In the genomic region with DNA sequence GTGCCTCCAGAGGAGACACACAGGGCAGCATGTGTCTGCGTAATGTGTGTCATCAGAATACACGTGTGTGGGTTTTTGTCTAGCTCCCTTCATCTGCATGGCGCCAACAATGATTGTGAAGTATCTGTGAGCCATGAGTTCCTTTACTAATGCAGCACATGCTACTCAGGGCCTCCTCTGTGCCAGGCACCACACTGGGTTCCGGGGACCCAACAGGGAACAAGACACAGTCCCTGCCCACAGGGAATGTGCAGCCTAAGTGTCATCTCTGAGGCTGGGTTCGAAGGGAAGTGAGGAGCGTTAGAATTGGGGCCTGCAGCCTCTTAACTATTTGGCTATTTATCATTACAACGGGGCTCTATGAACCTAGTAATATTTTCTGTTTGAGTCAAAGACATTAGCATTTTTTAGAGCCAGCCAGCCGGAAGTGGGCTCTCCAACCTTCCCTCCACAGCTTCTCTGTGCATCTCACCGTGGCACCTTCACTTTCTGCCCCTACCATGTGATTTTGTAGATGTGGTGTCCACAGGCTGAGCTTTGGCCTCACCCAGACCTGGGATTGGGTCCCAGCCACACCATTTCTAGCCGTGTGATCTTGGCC, we compare ENCODE assay signal across 10 cellular contexts. TPM values are rescaled to one million over a fixed set of nuclear protein-coding genes. Genes with fewer than 3 reads are reported as not detected.
DNase-seq lines count a peak whose midpoint lies in the region; ATAC-seq, FAIRE-seq and TF ChIP-seq lines count a peak whose summit lies in the region.
"Had no signal": no experiment of that assay in that cellular context is flagged by ENCODE, and none has a peak within 500 bp of the region (broad histone marks: within the 10 kb centered on the region; RNA-seq: fewer than 3 reads in every experiment).

No MANE protein-coding gene starts in this region.

- DNase-seq in HFFc6 (no peak), right lobe of liver (no peak), H54 (ENCODE audit: insufficient read length, low spot score) (no peak), SK-N-SH (no peak), medulla oblongata (ENCODE audit: extremely low spot score) (no peak)
- DNase-seq in T-helper 2 cell treated with Interferon-gamma antibody and Interleukin-4, amounts not matched to agents 5 μg/mL and 100 μg/mL, for 36 hours (ENCODE audit: low spot score): no peak

- H3K36me3 Mint-ChIP-seq in HFFc6 (ENCODE audit: low read depth): no peaks in the 10 kb centered on the region
- peaks cover 2% of the 10 kb centered on the region for H3K36me3 Mint-ChIP-seq in T-helper 2 cell treated with Interferon-gamma antibody and Interleukin-4, amounts not matched to agents 5 μg/mL and 100 μg/mL, for 36 hours (ENCODE audit: low read depth)

- peak overlapping the region in 2 of 3 donors; percentile 43 to 62 for H3K27ac ChIP-seq in right lobe of liver
- no peak overlapping the region for H3K27ac ChIP-seq in SK-N-SH (ENCODE audit: low read depth in 2 of 2, low read length in 1 of 2)
- H3K27ac ChIP-seq: cardiac muscle cell had no signal

- no peaks in the 10 kb centered on the region for H3K79me2 ChIP-seq in SK-N-SH (ENCODE audit: insufficient read depth)

- TF ChIP-seq RAD21 in SK-N-SH (IDR thresholded peaks at IDR 0.05; ENCODE audit: low read length): no peak

- H3K4me3 ChIP-seq in right lobe of liver: no peak overlapping the region
- no peak overlapping the region for H3K4me3 ChIP-seq in SK-N-SH (ENCODE audit: low read depth in 2 of 2, low read length in 1 of 2)
- H3K4me3 ChIP-seq: cardiac muscle cell, thoracic aorta had no signal

- no peaks in the 10 kb centered on the region for H3K9me3 Mint-ChIP-seq in HFFc6
- H3K9me3 Mint-ChIP-seq in T-helper 2 cell treated with Interferon-gamma antibody and Interleukin-4, amounts not matched to agents 5 μg/mL and 100 μg/mL, for 36 hours: no peaks in the 10 kb centered on the region

- H3F3A ChIP-seq in SK-N-SH (replicated peaks; ENCODE audit: insufficient read depth): no peaks in the 10 kb centered on the region

- H3K27ac Mint-ChIP-seq in HFFc6: peak overlapping the region; percentile 42; the same call in 1 of the 2 replicates
- H3K27ac Mint-ChIP-seq in T-helper 2 cell treated with Interferon-gamma antibody and Interleukin-4, amounts not matched to agents 5 μg/mL and 100 μg/mL, for 36 hours: peak overlapping the region; percentile 99

- H3K4me2 ChIP-seq in SK-N-SH: no peak overlapping the region

- peak; percentile 49 for ATAC-seq in GM18505 (IDR thresholded peaks at IDR 0.05; ENCODE audit: unreplicated experiment)
- no peak for ATAC-seq in right lobe of liver
- no peak for ATAC-seq in HG03095 (IDR thresholded peaks at IDR 0.05; ENCODE audit: unreplicated experiment)

- no peak for TF ChIP-seq POLR2A in GM18505 (IDR thresholded peaks at IDR 0.05; ENCODE audit: borderline replicate concordance, extremely low read depth, insufficient read depth, insufficient read length)
- no peak for TF ChIP-seq POLR2A in right lobe of liver (IDR thresholded peaks at IDR 0.05)
- no peak for TF ChIP-seq POLR2A in H54 (IDR thresholded peaks at IDR 0.05; ENCODE audit: low read depth, low read length)

- H3K9ac ChIP-seq in SK-N-SH: no peak overlapping the region

- H3K27me3 ChIP-seq in right lobe of liver (no peaks in the 10 kb centered on the region), SK-N-SH (ENCODE audit: insufficient read depth) (no peaks in the 10 kb centered on the region)
- H3K27me3 ChIP-seq: cardiac muscle cell had no signal

- POLR2A ChIA-PET in SK-N-SH (lab: Yijun Ruan, JAX): no interaction called here

- H3K4me1 Mint-ChIP-seq in HFFc6 (ENCODE audit: low read depth): peaks cover 20% of the 10 kb centered on the region
- peaks cover 39% of the 10 kb centered on the region for H3K4me1 Mint-ChIP-seq in T-helper 2 cell treated with Interferon-gamma antibody and Interleukin-4, amounts not matched to agents 5 μg/mL and 100 μg/mL, for 36 hours (ENCODE audit: low read depth)

- no peak for TF ChIP-seq EP300 in SK-N-SH (IDR thresholded peaks at IDR 0.05; ENCODE audit: borderline replicate concordance in 1 of 2, low read depth in 1 of 2, low read length in 1 of 2)

- H3K9me3 ChIP-seq in right lobe of liver (no peaks in the 10 kb centered on the region), SK-N-SH (no peaks in the 10 kb centered on the region)
- H3K9me3 ChIP-seq: thoracic aorta had no signal

- CTCF ChIA-PET in SK-N-SH (lab: Yijun Ruan, JAX): interaction anchor here (0.8 kb wide), 1 partner anchor 349 kb away, joined by 3 read pairs; no protein-coding TSS in a partner anchor

- H3K4me3 Mint-ChIP-seq in HFFc6: no peak overlapping the region
- H3K4me3 Mint-ChIP-seq in T-helper 2 cell treated with Interferon-gamma antibody and Interleukin-4, amounts not matched to agents 5 μg/mL and 100 μg/mL, for 36 hours: peak overlapping the region; percentile 31

- no peaks in the 10 kb centered on the region for H3K36me3 ChIP-seq in right lobe of liver
- H3K36me3 ChIP-seq in SK-N-SH (replicated peaks in 1 of 2; ENCODE audit: control insufficient read depth in 1 of 2, insufficient read depth in 2 of 2, low read length in 1 of 2): no peaks in the 10 kb centered on the region
- H3K36me3 ChIP-seq: cardiac muscle cell, thoracic aorta had no signal

- H3K27me3 Mint-ChIP-seq in HFFc6 (ENCODE audit: insufficient read depth): peaks cover 4% of the 10 kb centered on the region; the same call in 1 of the 2 replicates
- no peaks in the 10 kb centered on the region for H3K27me3 Mint-ChIP-seq in T-helper 2 cell treated with Interferon-gamma antibody and Interleukin-4, amounts not matched to agents 5 μg/mL and 100 μg/mL, for 36 hours (ENCODE audit: low read depth)

- H2AFZ ChIP-seq in SK-N-SH (ENCODE audit: low read depth): no peak overlapping the region

- no peaks in the 10 kb centered on the region for H4K20me1 ChIP-seq in SK-N-SH (ENCODE audit: insufficient read depth)

- TF ChIP-seq CTCF in HFFc6 (IDR thresholded peaks at IDR 0.05) (no peak), right lobe of liver (IDR thresholded peaks at IDR 0.05) (no peak), SK-N-SH (IDR thresholded peaks at IDR 0.05) (no peak)

- FAIRE-seq in H54 (lab: Jason Lieb, UNC): no peak

- H3K4me1 ChIP-seq in right lobe of liver (no peaks in the 10 kb centered on the region), SK-N-SH (ENCODE audit: control insufficient read depth in 1 of 2, insufficient read depth in 2 of 2, low read depth in 1 of 2, low read length in 1 of 2) (no peaks in the 10 kb centered on the region)

- WGBS in right lobe of liver (ENCODE audit: insufficient coverage, low coverage, low lambda C conversion rate, missing lambda C conversion rate): 52% methylated on average over 10 of the region's 10 CpGs
- 72% methylated on average over 10 of the region's 10 CpGs for WGBS in SK-N-SH (ENCODE audit: low lambda C conversion rate)

- H3K9me2 ChIP-seq in SK-N-SH: no peaks in the 10 kb centered on the region

- intact Hi-C loops in right lobe of liver (cut with DNase I): no loop called here

TF ChIP-seq in SK-N-SH, 30 proteins besides CTCF, POLR2A, EP300 and RAD21 (continues in another document):
- TF ChIP-seq GATA2 (CRISPR knock-in tag; IDR thresholded peaks at IDR 0.05) (no peak), EZH2phosphoT487 (IDR thresholded peaks at IDR 0.05; ENCODE audit: borderline replicate concordance, low read depth) (no peak), FOXM1 (IDR thresholded peaks at IDR 0.05; ENCODE audit: low read depth) (no peak), FOSL2 (IDR thresholded peaks at IDR 0.05; ENCODE audit: borderline replicate concordance, low read depth) (no peak), ELF1 (IDR thresholded peaks at IDR 0.05) (no peak), SMC3 (IDR thresholded peaks at IDR 0.05; ENCODE audit: low read depth, low read length) (no peak), NFIC (IDR thresholded peaks at IDR 0.05; ENCODE audit: borderline replicate concordance) (no peak)
- TF ChIP-seq, protein P1, sequence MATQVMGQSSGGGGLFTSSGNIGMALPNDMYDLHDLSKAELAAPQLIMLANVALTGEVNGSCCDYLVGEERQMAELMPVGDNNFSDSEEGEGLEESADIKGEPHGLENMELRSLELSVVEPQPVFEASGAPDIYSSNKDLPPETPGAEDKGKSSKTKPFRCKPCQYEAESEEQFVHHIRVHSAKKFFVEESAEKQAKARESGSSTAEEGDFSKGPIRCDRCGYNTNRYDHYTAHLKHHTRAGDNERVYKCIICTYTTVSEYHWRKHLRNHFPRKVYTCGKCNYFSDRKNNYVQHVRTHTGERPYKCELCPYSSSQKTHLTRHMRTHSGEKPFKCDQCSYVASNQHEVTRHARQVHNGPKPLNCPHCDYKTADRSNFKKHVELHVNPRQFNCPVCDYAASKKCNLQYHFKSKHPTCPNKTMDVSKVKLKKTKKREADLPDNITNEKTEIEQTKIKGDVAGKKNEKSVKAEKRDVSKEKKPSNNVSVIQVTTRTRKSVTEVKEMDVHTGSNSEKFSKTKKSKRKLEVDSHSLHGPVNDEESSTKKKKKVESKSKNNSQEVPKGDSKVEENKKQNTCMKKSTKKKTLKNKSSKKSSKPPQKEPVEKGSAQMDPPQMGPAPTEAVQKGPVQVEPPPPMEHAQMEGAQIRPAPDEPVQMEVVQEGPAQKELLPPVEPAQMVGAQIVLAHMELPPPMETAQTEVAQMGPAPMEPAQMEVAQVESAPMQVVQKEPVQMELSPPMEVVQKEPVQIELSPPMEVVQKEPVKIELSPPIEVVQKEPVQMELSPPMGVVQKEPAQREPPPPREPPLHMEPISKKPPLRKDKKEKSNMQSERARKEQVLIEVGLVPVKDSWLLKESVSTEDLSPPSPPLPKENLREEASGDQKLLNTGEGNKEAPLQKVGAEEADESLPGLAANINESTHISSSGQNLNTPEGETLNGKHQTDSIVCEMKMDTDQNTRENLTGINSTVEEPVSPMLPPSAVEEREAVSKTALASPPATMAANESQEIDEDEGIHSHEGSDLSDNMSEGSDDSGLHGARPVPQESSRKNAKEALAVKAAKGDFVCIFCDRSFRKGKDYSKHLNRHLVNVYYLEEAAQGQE (IDR thresholded peaks at IDR 0.05; ENCODE audit: low read depth, low read length): no peak

RNA-seq across cellular contexts. Expression of a gene that starts 43.9 kb away (rescaled TPM):
- 100 to 1,000 TPM; 128 to 471 (median 424) TPM for total RNA-seq in HFFc6 (2021; fragmentation: NEBNext Ultra II Directional; extraction: Animal tissue kit (Norgen Biotek cat#: 25700))
- total RNA-seq in right lobe of liver: 10 to 100 TPM; 20.0 to 95.1 (median 31.9) TPM
- polyA plus RNA-seq in SK-N-SH (2012; rRNA removed): 0.06 and 0.10 TPM in 2 replicates
- 0.07 TPM in 1 of 2 replicates, not detected in the other for polyA plus RNA-seq in SK-N-SH (2012; cell fraction: cytosol; rRNA removed)
- polyA plus RNA-seq in SK-N-SH (2012; cell fraction: nucleus; rRNA removed): 0.05 TPM in 1 of 2 replicates, not detected in the other
- total RNA-seq: cardiac muscle cell had no signal
- polyA plus RNA-seq: cardiac muscle cell had no signal

RNA-seq across cellular contexts. Expression of a gene that starts 55.4 kb away (rescaled TPM):
- total RNA-seq in HFFc6 (2021; fragmentation: NEBNext Ultra II Directional; extraction: Animal tissue kit (Norgen Biotek cat#: 25700)): 10 to 100 TPM; 43.6 to 56.2 (median 51.9) TPM
- 10 to 100 TPM in 2 of 6 experiments, 1 to 10 TPM in 4; 6.6 to 11.8 (median 9.0) TPM for total RNA-seq in right lobe of liver
- polyA plus RNA-seq in SK-N-SH (2012; rRNA removed): 16.9 and 18.3 TPM in 2 replicates
- 20.0 and 23.5 TPM in 2 replicates for polyA plus RNA-seq in SK-N-SH (2012; cell fraction: cytosol; rRNA removed)
- 18.0 and 28.2 TPM in 2 replicates for polyA plus RNA-seq in SK-N-SH (2012; cell fraction: nucleus; rRNA removed)

Comparison
In these comparisons a context has a peak if more than half of its experiments do, and no peak if none do; other contexts are left out.
1. H3K27ac ChIP-seq: peak in right lobe of liver (2 of 3); none in SK-N-SH (0 of 2).